ENCODE assay signal across 9 cellular contexts in genomic region chr17:66975614-66976378, GRCh38. TPM values are rescaled to one million over a fixed set of nuclear protein-coding genes. Genes with fewer than 3 reads are reported as not detected.
A peak's percentile ranks its signal among the peaks of the same experiment; 100 is the strongest.
DNase-seq lines count a peak whose midpoint lies in the region; ATAC-seq and TF ChIP-seq lines count a peak whose summit lies in the region.
"Had no signal": no experiment of that assay in that cellular context is flagged by ENCODE, and none has a peak within 500 bp of the region (broad histone marks: within the 10 kb centered on the region; RNA-seq: fewer than 3 reads in every experiment).

No MANE protein-coding gene starts in this region.

- no peak overlapping the region for H3K9ac ChIP-seq in OCI-LY3 (ENCODE audit: low read length)

- H3K4me2 ChIP-seq in OCI-LY3 (ENCODE audit: low read length): no peak overlapping the region

- peak; percentile 18 for DNase-seq in activated CD4-positive, alpha-beta memory T cell treated with anti-CD3 and anti-CD28 coated beads for 36 hours
- no peak for DNase-seq in activated CD4-positive, alpha-beta memory T cell treated with anti-CD3 and anti-CD28 coated beads, Interleukin-2, amount 10 ng/mL, durations not matched to agents 7 days and 5 days
- DNase-seq in endothelial cell (ENCODE audit: low spot score): peak; percentile 34
- DNase-seq in stimulated activated naive CD8-positive, alpha-beta T cell treated with anti-CD3 and anti-CD28 coated beads, Interleukin-15, amount 100 ng/mL, for 72 hours: no peak
- no peak for DNase-seq in NCI-H2196 treated with DMSO at 0.1 percent for 48 hours (lab: John Stamatoyannopoulos, UW; ENCODE audit: unreplicated experiment)
- no peak for DNase-seq in SIG-M5 treated with dmso at 0.1 percent for 504 hours (lab: John Stamatoyannopoulos, UW; ENCODE audit: unreplicated experiment)
- DNase-seq in NCI-H345 treated with DMSO at 0.1 percent for 48 hours (lab: John Stamatoyannopoulos, UW; ENCODE audit: unreplicated experiment): no peak

- peak; percentile 48 for ATAC-seq in stimulated activated naive CD8-positive, alpha-beta T cell treated with anti-CD3 and anti-CD28 coated beads, Interleukin-15, amount 100 ng/mL, for 72 hours

- H3K27ac ChIP-seq in OCI-LY3 (ENCODE audit: low read length): no peak overlapping the region

- no peaks in the 10 kb centered on the region for H3K36me3 Mint-ChIP-seq in activated CD4-positive, alpha-beta memory T cell treated with anti-CD3 and anti-CD28 coated beads for 36 hours
- H3K36me3 Mint-ChIP-seq in activated CD4-positive, alpha-beta memory T cell treated with anti-CD3 and anti-CD28 coated beads, Interleukin-2, amount 10 ng/mL, durations not matched to agents 7 days and 5 days (ENCODE audit: low read depth): no peaks in the 10 kb centered on the region
- H3K36me3 Mint-ChIP-seq in endothelial cell (ENCODE audit: low read depth, unreplicated experiment): peaks cover 5% of the 10 kb centered on the region

- TF ChIP-seq CTCF in OCI-LY3 (IDR thresholded peaks at IDR 0.05; ENCODE audit: low read depth, low read length): peak; percentile 37
- no peak for TF ChIP-seq CTCF in endothelial cell (IDR thresholded peaks at IDR 0.05; ENCODE audit: unreplicated experiment)

- no peak overlapping the region for H3K4me3 Mint-ChIP-seq in activated CD4-positive, alpha-beta memory T cell treated with anti-CD3 and anti-CD28 coated beads for 36 hours
- no peak overlapping the region for H3K4me3 Mint-ChIP-seq in activated CD4-positive, alpha-beta memory T cell treated with anti-CD3 and anti-CD28 coated beads, Interleukin-2, amount 10 ng/mL, durations not matched to agents 7 days and 5 days
- no peak overlapping the region for H3K4me3 Mint-ChIP-seq in endothelial cell (ENCODE audit: unreplicated experiment)
- no peak overlapping the region for H3K4me3 Mint-ChIP-seq in stimulated activated naive CD8-positive, alpha-beta T cell treated with anti-CD3 and anti-CD28 coated beads, Interleukin-15, amount 100 ng/mL, for 72 hours

- no peaks in the 10 kb centered on the region for H4K20me1 ChIP-seq in OCI-LY3 (ENCODE audit: insufficient read depth, low read length)

- H3K27me3 ChIP-seq in OCI-LY3 (ENCODE audit: low read depth, low read length): no peaks in the 10 kb centered on the region

- no peaks in the 10 kb centered on the region for H3K4me1 Mint-ChIP-seq in activated CD4-positive, alpha-beta memory T cell treated with anti-CD3 and anti-CD28 coated beads for 36 hours (ENCODE audit: low read depth)
- no peaks in the 10 kb centered on the region for H3K4me1 Mint-ChIP-seq in activated CD4-positive, alpha-beta memory T cell treated with anti-CD3 and anti-CD28 coated beads, Interleukin-2, amount 10 ng/mL, durations not matched to agents 7 days and 5 days
- no peaks in the 10 kb centered on the region for H3K4me1 Mint-ChIP-seq in endothelial cell (ENCODE audit: unreplicated experiment)
- H3K4me1 Mint-ChIP-seq in stimulated activated naive CD8-positive, alpha-beta T cell treated with anti-CD3 and anti-CD28 coated beads, Interleukin-15, amount 100 ng/mL, for 72 hours: peaks cover 6% of the 10 kb centered on the region

- no peaks in the 10 kb centered on the region for H3K9me3 Mint-ChIP-seq in activated CD4-positive, alpha-beta memory T cell treated with anti-CD3 and anti-CD28 coated beads for 36 hours
- H3K9me3 Mint-ChIP-seq in activated CD4-positive, alpha-beta memory T cell treated with anti-CD3 and anti-CD28 coated beads, Interleukin-2, amount 10 ng/mL, durations not matched to agents 7 days and 5 days: no peaks in the 10 kb centered on the region
- H3K9me3 Mint-ChIP-seq in endothelial cell (ENCODE audit: unreplicated experiment): no peaks in the 10 kb centered on the region
- no peaks in the 10 kb centered on the region for H3K9me3 Mint-ChIP-seq in stimulated activated naive CD8-positive, alpha-beta T cell treated with anti-CD3 and anti-CD28 coated beads, Interleukin-15, amount 100 ng/mL, for 72 hours

- no peak overlapping the region for H2AFZ ChIP-seq in OCI-LY3 (ENCODE audit: low read depth, low read length)

- intact Hi-C loops in activated CD4-positive, alpha-beta memory T cell treated with anti-CD3 and anti-CD28 coated beads for 36 hours (cut with micrococcal nuclease): no loop called here

- H3K27ac Mint-ChIP-seq in activated CD4-positive, alpha-beta memory T cell treated with anti-CD3 and anti-CD28 coated beads for 36 hours: no peak overlapping the region
- no peak overlapping the region for H3K27ac Mint-ChIP-seq in activated CD4-positive, alpha-beta memory T cell treated with anti-CD3 and anti-CD28 coated beads, Interleukin-2, amount 10 ng/mL, durations not matched to agents 7 days and 5 days
- no peak overlapping the region for H3K27ac Mint-ChIP-seq in endothelial cell (ENCODE audit: unreplicated experiment)
- H3K27ac Mint-ChIP-seq in stimulated activated naive CD8-positive, alpha-beta T cell treated with anti-CD3 and anti-CD28 coated beads, Interleukin-15, amount 100 ng/mL, for 72 hours: no peak overlapping the region

- H3K9me3 ChIP-seq in OCI-LY3 (ENCODE audit: insufficient read depth, low read length): no peaks in the 10 kb centered on the region

- no peaks in the 10 kb centered on the region for H3K36me3 ChIP-seq in OCI-LY3 (replicated peaks; ENCODE audit: low read depth, low read length)

- H3K4me3 ChIP-seq in OCI-LY3 (ENCODE audit: low read length): no peak overlapping the region

- POLR2A ChIA-PET in activated CD4-positive, alpha-beta memory T cell treated with anti-CD3 and anti-CD28 coated beads for 36 hours (lab: Charles Lee): no interaction called here
- POLR2A ChIA-PET in activated CD4-positive, alpha-beta memory T cell treated with anti-CD3 and anti-CD28 coated beads, Interleukin-2, amount 10 ng/mL, durations not matched to agents 7 days and 5 days (lab: Charles Lee): no interaction called here

- no peaks in the 10 kb centered on the region for H3K79me2 ChIP-seq in OCI-LY3 (ENCODE audit: low read length)

- no peaks in the 10 kb centered on the region for H3K4me1 ChIP-seq in OCI-LY3 (ENCODE audit: low read length)

- peaks cover 43% of the 10 kb centered on the region for H3K27me3 Mint-ChIP-seq in activated CD4-positive, alpha-beta memory T cell treated with anti-CD3 and anti-CD28 coated beads for 36 hours
- peaks cover 34% of the 10 kb centered on the region for H3K27me3 Mint-ChIP-seq in activated CD4-positive, alpha-beta memory T cell treated with anti-CD3 and anti-CD28 coated beads, Interleukin-2, amount 10 ng/mL, durations not matched to agents 7 days and 5 days
- peaks cover 13% of the 10 kb centered on the region for H3K27me3 Mint-ChIP-seq in endothelial cell (ENCODE audit: unreplicated experiment)
- H3K27me3 Mint-ChIP-seq in stimulated activated naive CD8-positive, alpha-beta T cell treated with anti-CD3 and anti-CD28 coated beads, Interleukin-15, amount 100 ng/mL, for 72 hours: peaks cover 64% of the 10 kb centered on the region

- CTCF ChIA-PET in activated CD4-positive, alpha-beta memory T cell treated with anti-CD3 and anti-CD28 coated beads for 36 hours (lab: Charles Lee): interaction anchor here (1.0 kb wide), 1 partner anchor 320 kb away, joined by 3 read pairs; no protein-coding TSS in a partner anchor
- CTCF ChIA-PET in activated CD4-positive, alpha-beta memory T cell treated with anti-CD3 and anti-CD28 coated beads, Interleukin-2, amount 10 ng/mL, durations not matched to agents 7 days and 5 days (lab: Charles Lee): no interaction called here

RNA-seq across cellular contexts. Expression of gene CACNG4, which starts 11.3 kb away (rescaled TPM):
- not detected for total RNA-seq in activated CD4-positive, alpha-beta memory T cell treated with anti-CD3 and anti-CD28 coated beads for 36 hours
- not detected for total RNA-seq in activated CD4-positive, alpha-beta memory T cell treated with anti-CD3 and anti-CD28 coated beads, Interleukin-2, amount 10 ng/mL, durations not matched to agents 7 days and 5 days
- total RNA-seq in endothelial cell (ENCODE audit: unreplicated experiment): 0.33 TPM
- total RNA-seq: dermis microvascular lymphatic vessel endothelial cell had no signal

Comparison
In these comparisons a context has a peak if more than half of its experiments do, and no peak if none do; other contexts are left out.
1. DNase-seq: peak in activated CD4-positive, alpha-beta memory T cell treated with anti-CD3 and anti-CD28 coated beads for 36 hours (single experiment) and endothelial cell (single experiment); none in activated CD4-positive, alpha-beta memory T cell treated with anti-CD3 and anti-CD28 coated beads, Interleukin-2, amount 10 ng/mL, durations not matched to agents 7 days and 5 days (single experiment), stimulated activated naive CD8-positive, alpha-beta T cell treated with anti-CD3 and anti-CD28 coated beads, Interleukin-15, amount 100 ng/mL, for 72 hours (0 of 2), NCI-H2196 treated with DMSO at 0.1 percent for 48 hours (single experiment), SIG-M5 treated with dmso at 0.1 percent for 504 hours (single experiment) and NCI-H345 treated with DMSO at 0.1 percent for 48 hours (single experiment).